ENCODE assay signal across 17 cellular contexts in the genomic region with DNA sequence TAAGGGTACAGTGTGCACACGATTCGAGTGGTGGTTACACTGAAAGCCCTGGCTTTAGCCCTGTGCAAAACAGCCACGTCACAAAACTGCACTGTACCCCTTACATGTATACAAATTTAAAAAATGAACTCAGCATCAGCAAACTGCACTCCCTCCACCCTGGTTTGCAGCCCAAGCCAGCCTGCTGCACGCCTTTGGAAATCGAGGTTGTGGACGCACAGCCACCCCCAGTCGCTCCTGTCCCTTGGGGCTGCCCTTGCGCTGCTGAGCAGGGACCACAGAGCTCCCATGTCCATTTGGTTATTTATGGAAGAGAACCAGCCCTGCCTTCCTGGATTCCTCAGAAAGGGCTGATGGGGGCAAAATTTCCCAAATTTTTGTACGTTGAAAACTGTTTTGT.
A peak's percentile ranks its signal among the peaks of the same experiment; 100 is the strongest.
DNase-seq lines count a peak whose midpoint lies in the region; ATAC-seq and TF ChIP-seq lines count a peak whose summit lies in the region.
"Had no signal": no experiment of that assay in that cellular context is flagged by ENCODE, and none has a peak within 500 bp of the region (broad histone marks: within the 10 kb centered on the region; RNA-seq: fewer than 3 reads in every experiment).

No MANE protein-coding gene starts in this region.

- ATAC-seq in left cardiac atrium = no peak
- no peak for ATAC-seq in Right ventricle myocardium superior (ENCODE audit: poor library complexity)
- ATAC-seq in stimulated activated naive B cell treated with anti-CD40 and anti-IgM and Interleukin-4, amounts not matched to agents 10 μg/mL and 1 μg/mL and 100 μg/mL, for 72 hours (replicated peaks) = no peak
- no peak for ATAC-seq in GM19328 (IDR thresholded peaks at IDR 0.05; ENCODE audit: unreplicated experiment)
- ATAC-seq: PC-3 had no signal

- no peak overlapping the region for H3K4me3 Mint-ChIP-seq in glutamatergic neuron (ENCODE audit: unreplicated experiment)
- H3K4me3 Mint-ChIP-seq in stimulated activated naive B cell treated with anti-CD40 and anti-IgM and Interleukin-4, amounts not matched to agents 10 μg/mL and 1 μg/mL and 100 μg/mL, for 72 hours = no peak overlapping the region

- H3K27ac Mint-ChIP-seq in glutamatergic neuron (ENCODE audit: unreplicated experiment) = no peak overlapping the region
- H3K27ac Mint-ChIP-seq in stimulated activated naive B cell treated with anti-CD40 and anti-IgM and Interleukin-4, amounts not matched to agents 10 μg/mL and 1 μg/mL and 100 μg/mL, for 72 hours = no peak overlapping the region

- H3K9me3 Mint-ChIP-seq in glutamatergic neuron (ENCODE audit: unreplicated experiment) = peaks cover 2% of the 10 kb centered on the region
- no peaks in the 10 kb centered on the region for H3K9me3 Mint-ChIP-seq in stimulated activated naive B cell treated with anti-CD40 and anti-IgM and Interleukin-4, amounts not matched to agents 10 μg/mL and 1 μg/mL and 100 μg/mL, for 72 hours

- no peak overlapping the region for H3K9ac ChIP-seq in rectal smooth muscle tissue (ENCODE audit: low read length)

- H3K36me3 ChIP-seq in rectal smooth muscle tissue (ENCODE audit: control insufficient read depth, insufficient read depth, low read length) = no peaks in the 10 kb centered on the region

- H3K36me3 Mint-ChIP-seq in glutamatergic neuron (ENCODE audit: unreplicated experiment) = peaks cover 10% of the 10 kb centered on the region
- peaks cover 6 to 9% of the 10 kb centered on the region in 2 donors for H3K36me3 Mint-ChIP-seq in stimulated activated naive B cell treated with anti-CD40 and anti-IgM and Interleukin-4, amounts not matched to agents 10 μg/mL and 1 μg/mL and 100 μg/mL, for 72 hours

- H3K4me1 Mint-ChIP-seq in glutamatergic neuron (ENCODE audit: low read depth, unreplicated experiment) = peaks cover 36% of the 10 kb centered on the region
- H3K4me1 Mint-ChIP-seq in stimulated activated naive B cell treated with anti-CD40 and anti-IgM and Interleukin-4, amounts not matched to agents 10 μg/mL and 1 μg/mL and 100 μg/mL, for 72 hours = peaks cover 32 to 53% of the 10 kb centered on the region in 2 donors

- H3K4me3 ChIP-seq in rectal smooth muscle tissue (ENCODE audit: low read length) = no peak overlapping the region

- intact Hi-C loops in left cardiac atrium (cut with DNase I) = loop anchor here (2.0 to 10.0 kb wide), 4 partner anchors 62 to 178 kb away; a partner anchor contains a TSS
- intact Hi-C loops in Right ventricle myocardium superior (cut with DNase I) = loop anchor here (10.0 kb wide), 1 partner anchor 242 kb away; a partner anchor contains a TSS

- peak overlapping the region; percentile 41 for H3K27ac ChIP-seq in rectal smooth muscle tissue (ENCODE audit: low read depth, low read length)
- H3K27ac ChIP-seq: C4-2B had no signal

- no peaks in the 10 kb centered on the region for H3K27me3 ChIP-seq in rectal smooth muscle tissue (ENCODE audit: control insufficient read depth, insufficient read depth, low read length)

- no peak for TF ChIP-seq CTCF in glutamatergic neuron (IDR thresholded peaks at IDR 0.05; ENCODE audit: partially characterized antibody, unreplicated experiment)

- peaks cover 61% of the 10 kb centered on the region for H3K4me1 ChIP-seq in rectal smooth muscle tissue (ENCODE audit: control insufficient read depth, insufficient read depth, low read length)

- peaks cover 6% of the 10 kb centered on the region for H3K27me3 Mint-ChIP-seq in glutamatergic neuron (ENCODE audit: unreplicated experiment)
- H3K27me3 Mint-ChIP-seq in stimulated activated naive B cell treated with anti-CD40 and anti-IgM and Interleukin-4, amounts not matched to agents 10 μg/mL and 1 μg/mL and 100 μg/mL, for 72 hours = no peaks in the 10 kb centered on the region

- peak; percentile 26 for DNase-seq in left cardiac atrium
- no peak for DNase-seq in Right ventricle myocardium superior
- peak; percentile 22 for DNase-seq in glutamatergic neuron
- no peak for DNase-seq in activated CD4-positive, CD25-positive, alpha-beta regulatory T cell treated with anti-CD3 and anti-CD28 coated beads, Interleukin-2, amount 50 U/mL, for 72 hours
- no peak for DNase-seq in stimulated activated naive B cell treated with anti-CD40 and anti-IgM and Interleukin-4, amounts not matched to agents 10 μg/mL and 1 μg/mL and 100 μg/mL, for 72 hours
- DNase-seq: DMS 273 treated with DMSO at 0.1 percent for 48 hours, GDM1, GOT3, KBM-7, NCI-H146, NCI-H2081, NCI-H510A treated with DMSO at 0.1 percent for 48 hours, NCI-H82, PC-3 had no signal

Comparison
In these comparisons a context has a peak if more than half of its experiments do, and no peak if none do; other contexts are left out.
1. DNase-seq: peak in left cardiac atrium (single experiment) and glutamatergic neuron (single experiment); none in Right ventricle myocardium superior (single experiment), activated CD4-positive, CD25-positive, alpha-beta regulatory T cell treated with anti-CD3 and anti-CD28 coated beads, Interleukin-2, amount 50 U/mL, for 72 hours (single experiment) and stimulated activated naive B cell treated with anti-CD40 and anti-IgM and Interleukin-4, amounts not matched to agents 10 μg/mL and 1 μg/mL and 100 μg/mL, for 72 hours (single experiment).